ENCODE assay signal across 18 cellular contexts in the genomic region with DNA sequence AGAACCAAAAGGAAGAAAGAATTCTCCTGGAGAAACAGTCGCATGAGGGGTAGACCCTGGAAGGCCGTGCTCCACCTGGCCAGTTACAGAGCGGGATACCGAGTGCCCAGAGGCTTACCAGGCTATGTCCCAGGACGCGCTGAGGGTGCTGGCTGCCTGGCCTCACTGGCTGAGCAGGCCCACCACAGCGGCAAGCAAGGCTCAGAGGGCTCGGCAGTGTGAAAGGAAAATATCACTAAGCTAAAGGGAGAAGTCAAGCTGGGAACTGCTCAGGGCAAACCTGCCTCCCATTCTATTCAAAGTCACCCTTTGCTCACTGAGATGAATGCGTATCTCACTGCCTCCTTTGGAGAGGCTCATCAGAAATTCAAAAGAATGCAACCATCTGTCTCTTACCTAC. TPM values are rescaled to one million over a fixed set of nuclear protein-coding genes. Genes with fewer than 3 reads are reported as not detected.
DNase-seq lines count a peak whose midpoint lies in the region; ATAC-seq and TF ChIP-seq lines count a peak whose summit lies in the region.
"Had no signal": no experiment of that assay in that cellular context is flagged by ENCODE, and none has a peak within 500 bp of the region (broad histone marks: within the 10 kb centered on the region; RNA-seq: fewer than 3 reads in every experiment).

No MANE protein-coding gene starts in this region.

- H3K18ac ChIP-seq in H9 (ENCODE audit: insufficient read length, low read depth, low read length) (no peak overlapping the region), mesendoderm (ENCODE audit: low read length) (peak overlapping the region; percentile 2)

- H4K91ac ChIP-seq in H9 (ENCODE audit: insufficient read length, low read depth, low read length): no peak overlapping the region

- H3K4me1 ChIP-seq in Caco-2 (peaks cover 27% of the 10 kb centered on the region), H9 (ENCODE audit: insufficient read depth, low read length) (peaks cover 3% of the 10 kb centered on the region), mesendoderm (ENCODE audit: control insufficient read depth, low read depth, low read length) (peaks cover 19% of the 10 kb centered on the region)
- H3K4me1 ChIP-seq: A549 had no signal

- H3K27ac ChIP-seq in H9 (ENCODE audit: insufficient read length, low read depth, low read length) (no peak overlapping the region), mesendoderm (ENCODE audit: low read depth, low read length) (peak overlapping the region; percentile 80)
- H3K27ac ChIP-seq: A549, BLaER1, HL-60 had no signal

- H3K27me3 Mint-ChIP-seq in Caco-2 (ENCODE audit: insufficient read depth, unreplicated experiment) (no peaks in the 10 kb centered on the region), H9 (ENCODE audit: low read depth) (peaks cover 100% of the 10 kb centered on the region), chondrocyte (ENCODE audit: low read depth) (no peaks in the 10 kb centered on the region)

- no peaks in the 10 kb centered on the region for H4K20me1 ChIP-seq in H9 (ENCODE audit: control insufficient read depth, insufficient read depth, insufficient read length)
- H4K20me1 ChIP-seq: BLaER1 had no signal

- no peaks in the 10 kb centered on the region for H3K79me1 ChIP-seq in H9 (ENCODE audit: insufficient read depth, low read depth, low read length, poor library complexity, severe bottlenecking)
- H3K79me1 ChIP-seq in mesendoderm (ENCODE audit: low read length): no peaks in the 10 kb centered on the region

- H3K4ac ChIP-seq in H9 (ENCODE audit: low read depth, low read length) (no peak overlapping the region), mesendoderm (ENCODE audit: low read depth, low read length) (peak overlapping the region; percentile 22)

- no peak for TF ChIP-seq CTCF in Caco-2 (IDR thresholded peaks at IDR 0.05; ENCODE audit: insufficient read depth in 1 of 2, low read depth in 1 of 2, low read length in 1 of 2, severe bottlenecking in 1 of 2, unreplicated experiment in 1 of 2)
- no peak for TF ChIP-seq CTCF in H9 (conservative IDR thresholded peaks at IDR 0.05)
- no peak for TF ChIP-seq CTCF in chondrocyte (IDR thresholded peaks at IDR 0.05)

- H3K4me2 ChIP-seq in H9 (ENCODE audit: insufficient read depth, insufficient read length, low read length) (no peak overlapping the region), mesendoderm (ENCODE audit: low read length) (no peak overlapping the region)
- H3K4me2 ChIP-seq: A549, BLaER1 had no signal

- H3K4me1 Mint-ChIP-seq in Caco-2 (ENCODE audit: low read depth, unreplicated experiment) (peaks cover 30% of the 10 kb centered on the region), H9 (peaks cover 33 to 39% of the 10 kb centered on the region in 2 experiments), chondrocyte (ENCODE audit: low read depth) (no peaks in the 10 kb centered on the region)

- WGBS in H9 (ENCODE audit: extremely low coverage, insufficient read length, low lambda C conversion rate): no CpG with 5 or more reads among the region's 9 CpGs
- WGBS in mesendoderm (ENCODE audit: extremely low coverage, insufficient coverage, low lambda C conversion rate): no CpG with 5 or more reads among the region's 9 CpGs

- H4K5ac ChIP-seq in H9 (ENCODE audit: insufficient read length, low read depth, low read length) (no peak overlapping the region), mesendoderm (ENCODE audit: low read length) (no peak overlapping the region)

- no peak overlapping the region for H2BK5ac ChIP-seq in H9 (ENCODE audit: insufficient read length, low read length)
- peak overlapping the region; percentile 14 for H2BK5ac ChIP-seq in mesendoderm (ENCODE audit: low read length)

- no peaks in the 10 kb centered on the region for H3K79me2 ChIP-seq in H9 (ENCODE audit: insufficient read depth, low read length)
- no peaks in the 10 kb centered on the region for H3K79me2 ChIP-seq in mesendoderm (ENCODE audit: control insufficient read depth, insufficient read depth, low read length)

- in situ Hi-C loops in KBM-7 (cut with MboI; ENCODE audit: low pct_unique_long_range_greater_than_20kb, low sequenced_read_pairs): no loop called here

- CTCF ChIA-PET in Caco-2 (lab: Charles Lee): no interaction called here

- H3K4me3 Mint-ChIP-seq in Caco-2 (ENCODE audit: unreplicated experiment) (no peak overlapping the region), H9 (peak overlapping the region; percentile 6 to 73), chondrocyte (ENCODE audit: unreplicated experiment) (no peak overlapping the region)

- H2BK120ac ChIP-seq in H9 (ENCODE audit: low read depth, low read length, poor library complexity, severe bottlenecking): no peak overlapping the region
- H2BK120ac ChIP-seq in mesendoderm (ENCODE audit: low read depth, low read length): no peak overlapping the region

- H3K4me3 ChIP-seq in Caco-2 (ENCODE audit: low read depth, low read length) (no peak overlapping the region), mesendoderm (ENCODE audit: low read length) (no peak overlapping the region)
- H3K4me3 ChIP-seq: A549, BLaER1 had no signal

- H2BK20ac ChIP-seq in H9 (ENCODE audit: low read depth, low read length, poor library complexity, severe bottlenecking): no peak overlapping the region

- H2AK5ac ChIP-seq in H9 (ENCODE audit: insufficient read length, low read length) (no peak overlapping the region), mesendoderm (ENCODE audit: low read length) (no peak overlapping the region)

- no peak overlapping the region for H3K14ac ChIP-seq in H9 (ENCODE audit: insufficient read depth, low read length)

- H3K9ac ChIP-seq in H9 (ENCODE audit: extremely low read depth, insufficient read length, low read length) (no peak overlapping the region), mesendoderm (ENCODE audit: low read length) (peak overlapping the region; percentile 46)
- H3K9ac ChIP-seq: BLaER1 had no signal

- DNase-seq in Caco-2: no peak
- peak; percentile 50 for DNase-seq in H9
- DNase-seq in chondrocyte (ENCODE audit: low spot score): peak; percentile 56
- DNase-seq in mesendoderm: peak; percentile 80
- DNase-seq in stimulated activated CD4-positive, alpha-beta T cell treated with anti-CD3 and anti-CD28 coated beads, Interleukin-15, amount 100 ng/mL, for 24 hours: no peak
- no peak for DNase-seq in iPS-NIHi11 (ENCODE audit: low spot score)
- DNase-seq in KBM-7: no peak
- DNase-seq in left colon: no peak
- DNase-seq: DMS79 treated with DMSO at 0.1 percent for 48 hours, NCI-H1105, NCI-H2081, NCI-H510A treated with DMSO at 0.1 percent for 48 hours, NCI-H82, PC-3, RPMI8226 had no signal

- H3K9me3 Mint-ChIP-seq in Caco-2 (ENCODE audit: unreplicated experiment) (no peaks in the 10 kb centered on the region), H9 (no peaks in the 10 kb centered on the region; a peak in 1 of 5 replicates), chondrocyte (ENCODE audit: low read depth) (no peaks in the 10 kb centered on the region)

- no peak overlapping the region for H2BK12ac ChIP-seq in H9 (ENCODE audit: insufficient read length, low read depth, low read length)

- no peak overlapping the region for H2AFZ ChIP-seq in H9 (ENCODE audit: low read length)

- no peaks in the 10 kb centered on the region for H3K27me3 ChIP-seq in Caco-2 (replicated peaks; ENCODE audit: control insufficient read depth, insufficient read depth, low read length)
- H3K27me3 ChIP-seq in H9 (ENCODE audit: insufficient read depth, low read length): peaks cover 76% of the 10 kb centered on the region
- no peaks in the 10 kb centered on the region for H3K27me3 ChIP-seq in mesendoderm (ENCODE audit: insufficient read depth, low read length, poor library complexity)
- H3K27me3 ChIP-seq: BLaER1 had no signal

- POLR2A ChIA-PET in Caco-2 (lab: Charles Lee): no interaction called here

- H3K9me3 ChIP-seq in Caco-2 (no peaks in the 10 kb centered on the region), H9 (ENCODE audit: control insufficient read depth, low read depth, low read length) (no peaks in the 10 kb centered on the region)
- H3K9me3 ChIP-seq: A549, BLaER1 had no signal

- H2BK15ac ChIP-seq in H9 (ENCODE audit: low read depth, low read length): no peak overlapping the region
- no peak overlapping the region for H2BK15ac ChIP-seq in mesendoderm (replicated peaks; ENCODE audit: low read depth)

- H4K8ac ChIP-seq in H9 (replicated peaks; ENCODE audit: insufficient read length, low read depth, low read length): no peak overlapping the region
- no peak overlapping the region for H4K8ac ChIP-seq in mesendoderm (ENCODE audit: low read depth, low read length)

- H3K36me3 ChIP-seq in Caco-2 (ENCODE audit: control insufficient read depth, insufficient read depth, low read length): peaks cover 2% of the 10 kb centered on the region; the same call in 1 of the 2 replicates
- H3K36me3 ChIP-seq in mesendoderm (ENCODE audit: control insufficient read depth, insufficient read depth, low read length): no peaks in the 10 kb centered on the region

- no TSS peak for BruUV-seq in Caco-2 (replicated peaks; lab: Mats Ljungman, UMichigan)

- no peak overlapping the region for H3T11ph ChIP-seq in H9 (ENCODE audit: low read length)

- H3K56ac ChIP-seq in H9 (ENCODE audit: insufficient read length, low read depth, low read length) (no peak overlapping the region), mesendoderm (ENCODE audit: low read length) (peak overlapping the region; percentile 78)

- H3K23ac ChIP-seq in H9 (ENCODE audit: insufficient read length, low read depth, low read length) (no peak overlapping the region), mesendoderm (ENCODE audit: low read length) (no peak overlapping the region)

- H3K36me3 Mint-ChIP-seq in Caco-2 (ENCODE audit: insufficient read depth, unreplicated experiment): no peaks in the 10 kb centered on the region
- peaks cover 25 to 27% (median 26%) of the 10 kb centered on the region in 3 experiments for H3K36me3 Mint-ChIP-seq in H9 (ENCODE audit: insufficient read depth in 1 of 3, low read depth in 3 of 3)
- H3K36me3 Mint-ChIP-seq in chondrocyte (ENCODE audit: low read depth): peaks cover 23% of the 10 kb centered on the region

- no peaks in the 10 kb centered on the region for H3K23me2 ChIP-seq in H9 (ENCODE audit: insufficient read length, low read depth, low read length, poor library complexity, severe bottlenecking)

- intact Hi-C loops in Caco-2 (cut with micrococcal nuclease; ENCODE audit: unreplicated experiment): no loop called here
- intact Hi-C loops in left colon (cut with DNase I, micrococcal nuclease): no loop called here

- ATAC-seq in left colon: no peak
- ATAC-seq: A549, PC-3 had no signal

- H3K27ac Mint-ChIP-seq in Caco-2 (ENCODE audit: unreplicated experiment): peak overlapping the region; percentile 16
- H3K27ac Mint-ChIP-seq in H9: no peak overlapping the region
- no peak overlapping the region for H3K27ac Mint-ChIP-seq in chondrocyte (ENCODE audit: unreplicated experiment)

RNA-seq across cellular contexts. Expression of gene CCDC57, which starts 37.5 kb away (rescaled TPM):
- total RNA-seq in Caco-2 (2022): 31.0 and 32.2 TPM in 2 replicates
- total RNA-seq in H9 (2021): 11.0 and 14.6 TPM in 2 replicates
- 23.5 to 39.8 TPM (median 24.1 TPM) in 3 replicates for total RNA-seq in chondrocyte
- 6.8 TPM for polyA plus RNA-seq in mesendoderm (2013, experiment 1 of 2)
- polyA plus RNA-seq in mesendoderm (2013, experiment 2 of 2): 7.4 TPM
- 10 to 100 TPM; 29.6 to 53.4 TPM for total RNA-seq in left colon

RNA-seq across cellular contexts. Expression of gene SLC16A3, which starts 53.7 kb away (rescaled TPM):
- total RNA-seq in Caco-2 (2022) (13.1 and 13.7 TPM in 2 replicates), H9 (2021) (26.0 and 28.4 TPM in 2 replicates), chondrocyte (53.3 to 206 TPM (median 189 TPM) in 3 replicates), left colon (100 to 1,000 TPM; 112 to 168 TPM)
- 1.9 TPM for polyA plus RNA-seq in mesendoderm (2013, experiment 1 of 2)
- polyA plus RNA-seq in mesendoderm (2013, experiment 2 of 2): 1.6 TPM

Comparison
In these comparisons a context has a peak if more than half of its experiments do, and no peak if none do; other contexts are left out.
1. DNase-seq: peak in H9 (single experiment), chondrocyte (single experiment) and mesendoderm (single experiment); none in Caco-2 (0 of 2), stimulated activated CD4-positive, alpha-beta T cell treated with anti-CD3 and anti-CD28 coated beads, Interleukin-15, amount 100 ng/mL, for 24 hours (single experiment), iPS-NIHi11 (single experiment), KBM-7 (single experiment) and left colon (0 of 2).
2. H3K4me3 Mint-ChIP-seq: peak in H9 (2 of 2); none in Caco-2 (single experiment) and chondrocyte (single experiment).